ENCODE assay signal across 7 cellular contexts in the genomic region with DNA sequence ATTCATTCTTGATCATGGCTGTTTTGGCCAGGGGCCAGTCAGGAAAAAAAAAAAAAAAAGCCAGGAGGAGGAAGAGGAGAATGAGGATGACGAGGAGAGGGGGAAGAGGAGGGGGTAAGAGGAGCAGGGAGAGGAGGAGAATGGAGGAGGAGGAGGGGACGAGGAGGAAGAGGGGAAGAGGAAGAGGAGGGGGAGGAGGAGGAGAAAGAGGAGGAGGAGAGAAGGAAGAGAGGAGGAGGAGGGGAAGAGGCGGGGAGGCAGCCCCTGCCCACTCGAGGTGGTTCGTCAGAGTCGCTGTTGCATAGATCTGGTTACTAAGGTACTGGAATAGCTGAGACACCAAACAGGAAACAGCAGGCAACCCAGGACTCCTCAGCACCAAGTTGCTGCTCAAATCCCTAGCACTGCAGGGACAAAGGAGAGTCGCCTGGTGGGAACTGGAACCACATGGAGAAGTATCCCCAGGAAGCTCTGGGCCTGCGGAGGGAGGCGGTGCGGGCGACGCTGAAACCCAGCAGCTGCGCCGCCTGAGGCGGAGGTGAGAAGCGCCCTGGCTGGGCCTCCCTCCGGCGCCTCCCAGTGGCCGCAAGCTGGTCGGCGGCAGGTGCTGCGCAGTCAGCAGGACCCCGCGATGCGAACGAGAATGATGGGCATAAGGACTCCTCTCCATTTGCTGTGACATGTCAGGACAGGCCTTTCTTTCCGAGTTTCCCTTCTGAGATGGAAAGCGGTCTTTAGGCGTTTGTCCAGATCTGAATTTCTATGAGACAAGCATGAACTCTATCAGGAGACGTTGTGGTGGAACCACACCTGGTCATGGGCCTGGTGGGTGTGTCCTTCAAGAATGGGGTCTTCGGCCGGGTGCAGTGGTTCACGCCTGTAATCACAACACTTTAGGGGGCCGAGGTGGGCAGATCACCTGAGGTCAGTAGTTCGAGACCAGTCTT. TPM values are rescaled to one million over a fixed set of nuclear protein-coding genes. Genes with fewer than 3 reads are reported as not detected.
DNase-seq lines count a peak whose midpoint lies in the region; ATAC-seq, FAIRE-seq and TF ChIP-seq lines count a peak whose summit lies in the region.

No MANE protein-coding gene starts in this region.

- peak; percentile 72 for DNase-seq in GM18507 (ENCODE audit: extremely low spot score, insufficient read length, low read depth)
- DNase-seq in NOMO-1 treated with dmso at 0.1 percent for 144 hours (lab: John Stamatoyannopoulos, UW; ENCODE audit: unreplicated experiment): peak; percentile 59
- peak; percentile 59 for DNase-seq in activated T-cell treated with anti-CD3 and anti-CD28 coated beads for 4 hours
- DNase-seq in epithelial cell of proximal tubule (ENCODE audit: low read depth): no peak
- peak; percentile 82 for DNase-seq in mucosa of gallbladder (ENCODE audit: low spot score)
- peak; percentile 64 to 65 for DNase-seq in stimulated activated CD8-positive, alpha-beta memory T cell treated with anti-CD3 and anti-CD28 coated beads, Interleukin-2, amount 100 ng/mL, for 48 hours (ENCODE audit: low read depth in 2 of 2)

- TF ChIP-seq CTCF in epithelial cell of proximal tubule (conservative IDR thresholded peaks at IDR 0.05; ENCODE audit: low read depth, low read length): peak; percentile 99

- peak; percentile 78 for FAIRE-seq in GM18507 (lab: Jason Lieb, UNC)

- H3K4me3 ChIP-seq in epithelial cell of proximal tubule (ENCODE audit: low read depth, low read length): peak overlapping the region; percentile 21

- ATAC-seq in HG03175 (IDR thresholded peaks at IDR 0.05; ENCODE audit: unreplicated experiment): peak; percentile 93

RNA-seq across cellular contexts. Expression of gene FAM240A, which starts 17.5 kb away (rescaled TPM):
- total RNA-seq in epithelial cell of proximal tubule (not detected in 2 replicates), mucosa of gallbladder (not detected)
